In genomic region chr2:55672630-55673029, GRCh38 we compare ENCODE assay signal across 16 cellular contexts.
"Had no signal": no experiment of that assay in that cellular context is flagged by ENCODE, and none has a peak within 500 bp of the region (broad histone marks: within the 10 kb centered on the region; RNA-seq: fewer than 3 reads in every experiment).

No MANE protein-coding gene starts in this region.

- H3K9me3 Mint-ChIP-seq: activated naive CD4-positive, alpha-beta T cell treated with anti-CD3 and anti-CD28 coated beads for 36 hours; activated T-helper 17 cell treated with anti-CD3 and anti-CD28 coated beads, Interleukin-2, amount 50 U/mL, for 72 hours; central memory CD8-positive, alpha-beta T cell; naive thymus-derived CD4-positive, alpha-beta T cell; WTC11 had no signal

- H3K4me1 Mint-ChIP-seq: activated T-helper 17 cell treated with anti-CD3 and anti-CD28 coated beads, Interleukin-2, amount 50 U/mL, for 72 hours; central memory CD8-positive, alpha-beta T cell; naive thymus-derived CD4-positive, alpha-beta T cell; T-helper 17 cell; WTC11 had no signal

- H3K4me3 Mint-ChIP-seq: activated CD8-positive, alpha-beta T cell treated with anti-CD3 and anti-CD28 coated beads, Interleukin-2, amount 10 ng/mL, durations not matched to agents 7 days and 5 days; activated naive CD4-positive, alpha-beta T cell treated with anti-CD3 and anti-CD28 coated beads for 36 hours; activated T-helper 17 cell treated with anti-CD3 and anti-CD28 coated beads, Interleukin-2, amount 50 U/mL, for 72 hours; central memory CD8-positive, alpha-beta T cell; naive thymus-derived CD4-positive, alpha-beta T cell; T-helper 17 cell; WTC11 had no signal

- H3K4me3 ChIP-seq: adrenal gland, lung, skin epidermis, stomach had no signal

- DNase-seq: activated CD4-positive, alpha-beta T cell treated with anti-CD3 and anti-CD28 coated beads for 48 hours; activated CD8-positive, alpha-beta T cell treated with anti-CD3 and anti-CD28 coated beads, Interleukin-2, amount 10 ng/mL, durations not matched to agents 7 days and 5 days; activated naive CD4-positive, alpha-beta T cell treated with anti-CD3 and anti-CD28 coated beads for 36 hours; adrenal gland; hypothalamus; left cardiac atrium; naive thymus-derived CD4-positive, alpha-beta T cell; retina; stimulated activated CD4-positive, alpha-beta T cell treated with anti-CD3 and anti-CD28 coated beads, Interleukin-4, amount 100 ng/mL, for 4 hours; stomach; T-helper 17 cell had no signal

- H3K27ac Mint-ChIP-seq: activated CD8-positive, alpha-beta T cell treated with anti-CD3 and anti-CD28 coated beads, Interleukin-2, amount 10 ng/mL, durations not matched to agents 7 days and 5 days; activated naive CD4-positive, alpha-beta T cell treated with anti-CD3 and anti-CD28 coated beads for 36 hours; activated T-helper 17 cell treated with anti-CD3 and anti-CD28 coated beads, Interleukin-2, amount 50 U/mL, for 72 hours; naive thymus-derived CD4-positive, alpha-beta T cell; T-helper 17 cell; WTC11 had no signal

- H3K27me3 Mint-ChIP-seq: activated T-helper 17 cell treated with anti-CD3 and anti-CD28 coated beads, Interleukin-2, amount 50 U/mL, for 72 hours; central memory CD8-positive, alpha-beta T cell; naive thymus-derived CD4-positive, alpha-beta T cell; T-helper 17 cell had no signal

- ATAC-seq: activated CD8-positive, alpha-beta T cell treated with anti-CD3 and anti-CD28 coated beads, Interleukin-2, amount 10 ng/mL, durations not matched to agents 7 days and 5 days; activated T-helper 17 cell treated with anti-CD3 and anti-CD28 coated beads, Interleukin-2, amount 50 U/mL, for 72 hours; left cardiac atrium; naive thymus-derived CD4-positive, alpha-beta T cell; T-helper 17 cell; WTC11 had no signal
